In genomic region chr20:62302341-62303048, GRCh38 we compare ENCODE assay signal across 8 cellular contexts. TPM values are rescaled to one million over a fixed set of nuclear protein-coding genes. Genes with fewer than 3 reads are reported as not detected.
DNase-seq lines count a peak whose midpoint lies in the region; ATAC-seq and TF ChIP-seq lines count a peak whose summit lies in the region.

TSS of gene ADRM1 (plus strand) at chr20:62302997. CDS start at chr20:62303569, 572 bp downstream.

- peak within 1 kb of the TSS; percentile 96 for H3K27ac ChIP-seq in RWPE1

- no peaks in the 10 kb centered on the region for H3K9me3 Mint-ChIP-seq in activated T-helper 2 cell treated with anti-CD3 and anti-CD28 coated beads, Interferon-gamma antibody, Interleukin-2, Interleukin-4, amounts not matched to agents 10 μg/mL and 5 μg/mL and 100 μg/mL, durations not matched to agents 14 hours and 24 hours and 36 hours
- H3K9me3 Mint-ChIP-seq in natural killer cell treated with Interleukin-12 subunit alpha and Interleukin-12 subunit beta and Interleukin-15 and Interleukin-18, amount 100 ng/mL, for 72 hours = no peaks in the 10 kb centered on the region

- intact Hi-C loops in activated T-helper 2 cell treated with anti-CD3 and anti-CD28 coated beads, Interferon-gamma antibody, Interleukin-2, Interleukin-4, amounts not matched to agents 10 μg/mL and 5 μg/mL and 100 μg/mL, durations not matched to agents 14 hours and 24 hours and 36 hours (cut with micrococcal nuclease) = loop anchor here (1.0 to 5.0 kb wide), 10 partner anchors 64 to 490 kb away; partner anchors contain the start of genes LSM14B, OSBPL2, PSMA7 and SS18L1

- peak within 1 kb of the TSS; percentile 93 for H3K4me3 Mint-ChIP-seq in activated T-helper 2 cell treated with anti-CD3 and anti-CD28 coated beads, Interferon-gamma antibody, Interleukin-2, Interleukin-4, amounts not matched to agents 10 μg/mL and 5 μg/mL and 100 μg/mL, durations not matched to agents 14 hours and 24 hours and 36 hours (ENCODE audit: low read depth)
- peak within 1 kb of the TSS; percentile 98 for H3K4me3 Mint-ChIP-seq in natural killer cell treated with Interleukin-12 subunit alpha and Interleukin-12 subunit beta and Interleukin-15 and Interleukin-18, amount 100 ng/mL, for 72 hours

- CTCF ChIA-PET in RWPE1 (lab: Yijun Ruan, JAX) = interaction anchor here (0.6 to 5.0 kb wide), 16 partner anchors 9 to 317 kb away, joined by 3 to 35 read pairs (median 5); no protein-coding TSS in a partner anchor

- peak; percentile 92 to 93 for ATAC-seq in natural killer cell treated with Interleukin-12 subunit alpha and Interleukin-12 subunit beta and Interleukin-15 and Interleukin-18, amount 100 ng/mL, for 72 hours
- peak; percentile 81 for ATAC-seq in stimulated activated naive CD8-positive, alpha-beta T cell treated with anti-CD3 and anti-CD28 coated beads, Interleukin-15, Interleukin-2, amounts not matched to agents 100 U/mL and 50 U/mL, for 24 hours

- peak within 1 kb of the TSS; percentile 99 for H3K27ac Mint-ChIP-seq in activated T-helper 2 cell treated with anti-CD3 and anti-CD28 coated beads, Interferon-gamma antibody, Interleukin-2, Interleukin-4, amounts not matched to agents 10 μg/mL and 5 μg/mL and 100 μg/mL, durations not matched to agents 14 hours and 24 hours and 36 hours
- H3K27ac Mint-ChIP-seq in natural killer cell treated with Interleukin-12 subunit alpha and Interleukin-12 subunit beta and Interleukin-15 and Interleukin-18, amount 100 ng/mL, for 72 hours = peak within 1 kb of the TSS; percentile 100

- POLR2A ChIA-PET in RWPE1 (lab: Yijun Ruan, JAX; ENCODE audit: low non-redundant PET) = interaction anchor here (0.7 to 1.0 kb wide), 3 partner anchors 63 to 197 kb away, joined by 3 to 11 read pairs (median 3); no protein-coding TSS in a partner anchor

- no peaks in the 10 kb centered on the region for H3K27me3 Mint-ChIP-seq in activated T-helper 2 cell treated with anti-CD3 and anti-CD28 coated beads, Interferon-gamma antibody, Interleukin-2, Interleukin-4, amounts not matched to agents 10 μg/mL and 5 μg/mL and 100 μg/mL, durations not matched to agents 14 hours and 24 hours and 36 hours (ENCODE audit: low read depth)
- H3K27me3 Mint-ChIP-seq in natural killer cell treated with Interleukin-12 subunit alpha and Interleukin-12 subunit beta and Interleukin-15 and Interleukin-18, amount 100 ng/mL, for 72 hours = no peaks in the 10 kb centered on the region

- TF ChIP-seq CTCF in LNCaP clone FGC (IDR thresholded peaks at IDR 0.05; ENCODE audit: control insufficient read depth, extremely low read depth, insufficient read depth) (peak; percentile 88), RWPE1 (conservative IDR thresholded peaks at IDR 0.05; ENCODE audit: low read depth) (peak; percentile 98)

- H3K4me1 Mint-ChIP-seq in activated T-helper 2 cell treated with anti-CD3 and anti-CD28 coated beads, Interferon-gamma antibody, Interleukin-2, Interleukin-4, amounts not matched to agents 10 μg/mL and 5 μg/mL and 100 μg/mL, durations not matched to agents 14 hours and 24 hours and 36 hours (ENCODE audit: low read depth) = peaks cover 13% of the 10 kb centered on the region
- peaks cover 20 to 32% of the 10 kb centered on the region in 2 donors for H3K4me1 Mint-ChIP-seq in natural killer cell treated with Interleukin-12 subunit alpha and Interleukin-12 subunit beta and Interleukin-15 and Interleukin-18, amount 100 ng/mL, for 72 hours (ENCODE audit: low read depth in 2 of 2)

- DNase-seq in ELF-1 (ENCODE audit: low read depth, low spot score) (peak; percentile 99), GOT3 (lab: John Stamatoyannopoulos, UW) (peak; percentile 98), LNCaP clone FGC (ENCODE audit: low read depth) (peak; percentile 82), RWPE1 (ENCODE audit: low spot score) (peak; percentile 100), fibroblast of peridontal ligament (ENCODE audit: extremely low read depth) (peak; percentile 92)
- peak; percentile 96 for DNase-seq in activated T-helper 2 cell treated with anti-CD3 and anti-CD28 coated beads, Interferon-gamma antibody, Interleukin-2, Interleukin-4, amounts not matched to agents 10 μg/mL and 5 μg/mL and 100 μg/mL, durations not matched to agents 14 hours and 24 hours and 36 hours (ENCODE audit: low spot score)
- DNase-seq in natural killer cell treated with Interleukin-12 subunit alpha and Interleukin-12 subunit beta and Interleukin-15 and Interleukin-18, amount 100 ng/mL, for 72 hours (ENCODE audit: low spot score) = peak; percentile 98
- DNase-seq in stimulated activated naive CD8-positive, alpha-beta T cell treated with anti-CD3 and anti-CD28 coated beads, Interleukin-15, Interleukin-2, amounts not matched to agents 100 U/mL and 50 U/mL, for 24 hours = peak; percentile 96

- peak within 1 kb of the TSS; percentile 94 for H3K4me3 ChIP-seq in LNCaP clone FGC (ENCODE audit: low read depth, low read length)

- H3K36me3 Mint-ChIP-seq in activated T-helper 2 cell treated with anti-CD3 and anti-CD28 coated beads, Interferon-gamma antibody, Interleukin-2, Interleukin-4, amounts not matched to agents 10 μg/mL and 5 μg/mL and 100 μg/mL, durations not matched to agents 14 hours and 24 hours and 36 hours (ENCODE audit: low read depth) = peaks cover 28% of the 10 kb centered on the region
- peaks cover 5% of the 10 kb centered on the region for H3K36me3 Mint-ChIP-seq in natural killer cell treated with Interleukin-12 subunit alpha and Interleukin-12 subunit beta and Interleukin-15 and Interleukin-18, amount 100 ng/mL, for 72 hours

RNA-seq across cellular contexts. Expression of gene ADRM1, which starts in this region (rescaled TPM):
- 152 and 171 TPM in 2 replicates for total RNA-seq in activated T-helper 2 cell treated with anti-CD3 and anti-CD28 coated beads, Interferon-gamma antibody, Interleukin-2, Interleukin-4, amounts not matched to agents 10 μg/mL and 5 μg/mL and 100 μg/mL, durations not matched to agents 14 hours and 24 hours and 36 hours
- 100 to 1,000 TPM; 171 to 178 TPM for total RNA-seq in natural killer cell treated with Interleukin-12 subunit alpha and Interleukin-12 subunit beta and Interleukin-15 and Interleukin-18, amount 100 ng/mL, for 72 hours

Comparison
In these comparisons a context has a peak if more than half of its experiments do, and no peak if none do; other contexts are left out.
1. Peak in every context shown above with its lines: DNase-seq, ATAC-seq, H3K4me3 ChIP-seq and H3K27ac ChIP-seq.